In the genomic region with DNA sequence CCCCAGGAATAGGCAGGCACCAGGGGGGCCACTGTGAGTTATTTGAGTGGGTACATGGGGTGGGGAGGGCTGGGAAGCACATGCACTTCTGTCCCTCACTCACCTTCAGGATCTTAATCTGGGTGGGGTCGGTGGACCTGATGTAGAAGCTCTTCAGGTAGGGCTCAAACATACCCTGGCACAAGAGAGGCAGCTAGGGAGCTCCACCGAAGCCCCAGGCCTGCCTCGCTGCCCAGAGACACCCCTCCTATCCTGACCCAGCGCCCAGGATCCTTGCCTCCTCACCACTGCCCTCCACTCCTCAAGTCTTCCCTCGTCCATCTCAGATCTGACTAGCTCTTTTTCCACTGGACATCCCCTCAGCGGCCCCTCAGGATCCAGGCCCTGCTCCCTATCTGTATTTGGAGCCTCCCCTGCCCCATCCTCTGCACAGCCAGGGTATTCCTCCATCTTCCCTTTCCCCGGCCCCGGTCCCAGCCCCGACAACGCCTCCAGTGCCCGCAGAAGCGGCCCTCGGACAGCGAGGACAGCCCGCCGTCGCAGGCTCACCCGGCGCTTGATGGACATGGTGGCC, we compare ENCODE assay signal across 10 cellular contexts. TPM values are rescaled to one million over a fixed set of nuclear protein-coding genes. Genes with fewer than 3 reads are reported as not detected.
A peak's percentile ranks its signal among the peaks of the same experiment; 100 is the strongest.
DNase-seq lines count a peak whose midpoint lies in the region; ATAC-seq, FAIRE-seq and TF ChIP-seq lines count a peak whose summit lies in the region.
"Had no signal": no experiment of that assay in that cellular context is flagged by ENCODE, and none has a peak within 500 bp of the region (broad histone marks: within the 10 kb centered on the region; RNA-seq: fewer than 3 reads in every experiment).

No MANE protein-coding gene starts in this region.

- peaks cover 4% of the 10 kb centered on the region for H3K27me3 ChIP-seq in keratinocyte (ENCODE audit: control insufficient read depth, extremely low read depth, insufficient read depth, low read length)

- no peak for ATAC-seq in activated T-helper 17 cell treated with anti-CD3 and anti-CD28 coated beads, Interleukin-2, amount 50 U/mL, for 72 hours (replicated peaks)
- no peak for ATAC-seq in stimulated activated naive B cell treated with anti-CD40 and anti-IgM and Interleukin-4, amounts not matched to agents 10 μg/mL and 1 μg/mL and 100 μg/mL, for 72 hours (replicated peaks)
- no peak for ATAC-seq in GM21423 (IDR thresholded peaks at IDR 0.05; ENCODE audit: unreplicated experiment)

- no peaks in the 10 kb centered on the region for H3K9me1 ChIP-seq in keratinocyte (ENCODE audit: control insufficient read depth, extremely low read depth, insufficient read depth, low read length)

- DNase-seq in T-helper 1 cell (no peak), keratinocyte (ENCODE audit: low read depth, low spot score) (no peak), NCI-H1092 (lab: John Stamatoyannopoulos, UW) (no peak), ureter (ENCODE audit: low spot score) (no peak)
- no peak for DNase-seq in stimulated activated naive B cell treated with anti-CD40 and anti-IgM and Interleukin-4, amounts not matched to agents 10 μg/mL and 1 μg/mL and 100 μg/mL, for 72 hours
- DNase-seq: 8988T, Right ventricle myocardium superior had no signal

- no peak for TF ChIP-seq CTCF in keratinocyte (optimal IDR thresholded peaks at IDR 0.05 in 1 of 3, IDR thresholded peaks at IDR 0.05 in 1 of 3, conservative IDR thresholded peaks at IDR 0.05 in 1 of 3; ENCODE audit: extremely low read depth in 1 of 3, insufficient read depth in 2 of 3, low read length in 3 of 3)

- H3K9me3 Mint-ChIP-seq in T-helper 1 cell treated with Interleukin-12 subunit alpha and Interleukin-12 subunit beta and Interleukin-4 antibody, amounts not matched to agents 30 μg/mL and 1 μg/mL, for 36 hours, result no peaks in the 10 kb centered on the region
- H3K9me3 Mint-ChIP-seq in activated T-helper 17 cell treated with anti-CD3 and anti-CD28 coated beads, Interleukin-2, amount 50 U/mL, for 72 hours, result no peaks in the 10 kb centered on the region
- H3K9me3 Mint-ChIP-seq in stimulated activated naive B cell treated with anti-CD40 and anti-IgM and Interleukin-4, amounts not matched to agents 10 μg/mL and 1 μg/mL and 100 μg/mL, for 72 hours, result no peaks in the 10 kb centered on the region

- H3K79me2 ChIP-seq in keratinocyte (ENCODE audit: control insufficient read depth, insufficient read depth, low read length), result no peaks in the 10 kb centered on the region

- H3K36me3 ChIP-seq in keratinocyte (ENCODE audit: control insufficient read depth in 2 of 2, extremely low read depth in 1 of 2, insufficient read depth in 2 of 2, low read length in 2 of 2), result no peaks in the 10 kb centered on the region

- no peaks in the 10 kb centered on the region for H3K4me1 ChIP-seq in keratinocyte (ENCODE audit: control insufficient read depth, extremely low read depth, insufficient read depth, low read length)

- H4K20me1 ChIP-seq in keratinocyte (ENCODE audit: control insufficient read depth, extremely low read depth, insufficient read depth, low read length), result no peaks in the 10 kb centered on the region

- no peak overlapping the region for H3K27ac ChIP-seq in keratinocyte (ENCODE audit: control insufficient read depth, insufficient read depth, low read length)

- peak overlapping the region; percentile 75 for H2AFZ ChIP-seq in keratinocyte (ENCODE audit: control insufficient read depth, low read length)

- dilution Hi-C loops in keratinocyte (cut with MboI; ENCODE audit: extremely low pct_ligation_motif_present, low sequenced_read_pairs), result no loop called here

- H3K4me3 Mint-ChIP-seq in T-helper 1 cell treated with Interleukin-12 subunit alpha and Interleukin-12 subunit beta and Interleukin-4 antibody, amounts not matched to agents 30 μg/mL and 1 μg/mL, for 36 hours, result peak overlapping the region; percentile 77
- H3K4me3 Mint-ChIP-seq in activated T-helper 17 cell treated with anti-CD3 and anti-CD28 coated beads, Interleukin-2, amount 50 U/mL, for 72 hours, result peak overlapping the region; percentile 94
- H3K4me3 Mint-ChIP-seq in stimulated activated naive B cell treated with anti-CD40 and anti-IgM and Interleukin-4, amounts not matched to agents 10 μg/mL and 1 μg/mL and 100 μg/mL, for 72 hours, result peak overlapping the region; percentile 87 to 88

- peaks cover 7% of the 10 kb centered on the region for H3K4me1 Mint-ChIP-seq in T-helper 1 cell treated with Interleukin-12 subunit alpha and Interleukin-12 subunit beta and Interleukin-4 antibody, amounts not matched to agents 30 μg/mL and 1 μg/mL, for 36 hours (ENCODE audit: low read depth)
- peaks cover 12% of the 10 kb centered on the region for H3K4me1 Mint-ChIP-seq in activated T-helper 17 cell treated with anti-CD3 and anti-CD28 coated beads, Interleukin-2, amount 50 U/mL, for 72 hours
- peaks cover 10 to 16% of the 10 kb centered on the region in 2 donors for H3K4me1 Mint-ChIP-seq in stimulated activated naive B cell treated with anti-CD40 and anti-IgM and Interleukin-4, amounts not matched to agents 10 μg/mL and 1 μg/mL and 100 μg/mL, for 72 hours

- peaks cover 40% of the 10 kb centered on the region for H3K27me3 Mint-ChIP-seq in T-helper 1 cell treated with Interleukin-12 subunit alpha and Interleukin-12 subunit beta and Interleukin-4 antibody, amounts not matched to agents 30 μg/mL and 1 μg/mL, for 36 hours (ENCODE audit: low read depth)
- no peaks in the 10 kb centered on the region for H3K27me3 Mint-ChIP-seq in activated T-helper 17 cell treated with anti-CD3 and anti-CD28 coated beads, Interleukin-2, amount 50 U/mL, for 72 hours
- H3K27me3 Mint-ChIP-seq in stimulated activated naive B cell treated with anti-CD40 and anti-IgM and Interleukin-4, amounts not matched to agents 10 μg/mL and 1 μg/mL and 100 μg/mL, for 72 hours, result peaks cover 22 to 62% of the 10 kb centered on the region in 2 donors

- FAIRE-seq in keratinocyte (lab: Jason Lieb, UNC), result no peak

- no peak overlapping the region for H3K9ac ChIP-seq in keratinocyte (ENCODE audit: control insufficient read depth, extremely low read depth, insufficient read depth, low read length)

- H3K4me2 ChIP-seq in keratinocyte (ENCODE audit: control insufficient read depth, extremely low read depth, insufficient read depth, low read depth, low read length), result peak overlapping the region; percentile 60

- H3K4me3 ChIP-seq in keratinocyte (ENCODE audit: control insufficient read depth in 2 of 3, extremely low read depth in 1 of 3, insufficient read depth in 2 of 3, low read depth in 1 of 3, low read length in 3 of 3), result peak overlapping the region; percentile 25 to 66 (median 57)

- H3K9me3 ChIP-seq in keratinocyte (ENCODE audit: control insufficient read depth, low read depth, low read length), result no peaks in the 10 kb centered on the region

- H3K36me3 Mint-ChIP-seq in T-helper 1 cell treated with Interleukin-12 subunit alpha and Interleukin-12 subunit beta and Interleukin-4 antibody, amounts not matched to agents 30 μg/mL and 1 μg/mL, for 36 hours (ENCODE audit: low read depth), result no peaks in the 10 kb centered on the region
- H3K36me3 Mint-ChIP-seq in activated T-helper 17 cell treated with anti-CD3 and anti-CD28 coated beads, Interleukin-2, amount 50 U/mL, for 72 hours (ENCODE audit: low read depth), result no peaks in the 10 kb centered on the region
- peaks cover 0 to 3% of the 10 kb centered on the region in 2 donors for H3K36me3 Mint-ChIP-seq in stimulated activated naive B cell treated with anti-CD40 and anti-IgM and Interleukin-4, amounts not matched to agents 10 μg/mL and 1 μg/mL and 100 μg/mL, for 72 hours

- peak overlapping the region; percentile 67 for H3K27ac Mint-ChIP-seq in T-helper 1 cell treated with Interleukin-12 subunit alpha and Interleukin-12 subunit beta and Interleukin-4 antibody, amounts not matched to agents 30 μg/mL and 1 μg/mL, for 36 hours
- peak overlapping the region; percentile 81 for H3K27ac Mint-ChIP-seq in activated T-helper 17 cell treated with anti-CD3 and anti-CD28 coated beads, Interleukin-2, amount 50 U/mL, for 72 hours
- peak overlapping the region; percentile 32 for H3K27ac Mint-ChIP-seq in stimulated activated naive B cell treated with anti-CD40 and anti-IgM and Interleukin-4, amounts not matched to agents 10 μg/mL and 1 μg/mL and 100 μg/mL, for 72 hours

RNA-seq across cellular contexts. Expression of a gene that starts 30.0 kb away (rescaled TPM):
- 1 to 10 TPM in 1 of 2 donors, under 1 TPM in 1; 0.41 to 1.5 TPM for total RNA-seq in activated T-helper 17 cell treated with anti-CD3 and anti-CD28 coated beads, Interleukin-2, amount 50 U/mL, for 72 hours
- polyA plus RNA-seq in keratinocyte, result 0.25 to 0.41 TPM (median 0.31 TPM) in 3 replicates
- polyA plus RNA-seq in keratinocyte (2011; ENCODE audit: low read depth), result 0.40 TPM
- 0.38 and 0.46 TPM in 2 replicates for polyA plus RNA-seq in keratinocyte (2011; cell fraction: cytosol; rRNA removed)
- 2.1 and 3.7 TPM in 2 replicates for polyA plus RNA-seq in keratinocyte (2011; cell fraction: nucleus; rRNA removed)
- polyA plus RNA-seq in keratinocyte (2012; ENCODE audit: low replicate concordance), result 0.14 and 0.25 TPM in 2 replicates
- 0.36 TPM in 1 of 3 replicates, not detected in the others for polyA minus RNA-seq in keratinocyte
- polyA minus RNA-seq in keratinocyte (2011; cell fraction: cytosol; rRNA and poly(A)+ RNA removed), result not detected
- polyA minus RNA-seq in keratinocyte (2011; cell fraction: nucleus; rRNA and poly(A)+ RNA removed), result 1.1 and 1.4 TPM in 2 replicates
- total RNA-seq in ureter, result 12.5 TPM

RNA-seq across cellular contexts. Expression of a gene that starts 32.5 kb away (rescaled TPM):
- under 1 TPM in 1 of 2 donors, not detected in 1; 0.26 TPM for total RNA-seq in activated T-helper 17 cell treated with anti-CD3 and anti-CD28 coated beads, Interleukin-2, amount 50 U/mL, for 72 hours
- polyA plus RNA-seq in keratinocyte, result 0.09 to 0.18 TPM (median 0.16 TPM) in 3 replicates
- not detected for polyA plus RNA-seq in keratinocyte (2011; ENCODE audit: low read depth)
- polyA plus RNA-seq in keratinocyte (2011; cell fraction: cytosol; rRNA removed), result 0.22 and 0.27 TPM in 2 replicates
- polyA plus RNA-seq in keratinocyte (2011; cell fraction: nucleus; rRNA removed), result 0.44 and 0.74 TPM in 2 replicates
- polyA plus RNA-seq in keratinocyte (2012; ENCODE audit: low replicate concordance), result 0.14 and 0.35 TPM in 2 replicates
- not detected in 3 replicates for polyA minus RNA-seq in keratinocyte
- polyA minus RNA-seq in keratinocyte (2011; cell fraction: cytosol; rRNA and poly(A)+ RNA removed), result not detected
- 0.39 and 0.42 TPM in 2 replicates for polyA minus RNA-seq in keratinocyte (2011; cell fraction: nucleus; rRNA and poly(A)+ RNA removed)
- total RNA-seq in ureter, result 3.7 TPM
